In the genomic region with DNA sequence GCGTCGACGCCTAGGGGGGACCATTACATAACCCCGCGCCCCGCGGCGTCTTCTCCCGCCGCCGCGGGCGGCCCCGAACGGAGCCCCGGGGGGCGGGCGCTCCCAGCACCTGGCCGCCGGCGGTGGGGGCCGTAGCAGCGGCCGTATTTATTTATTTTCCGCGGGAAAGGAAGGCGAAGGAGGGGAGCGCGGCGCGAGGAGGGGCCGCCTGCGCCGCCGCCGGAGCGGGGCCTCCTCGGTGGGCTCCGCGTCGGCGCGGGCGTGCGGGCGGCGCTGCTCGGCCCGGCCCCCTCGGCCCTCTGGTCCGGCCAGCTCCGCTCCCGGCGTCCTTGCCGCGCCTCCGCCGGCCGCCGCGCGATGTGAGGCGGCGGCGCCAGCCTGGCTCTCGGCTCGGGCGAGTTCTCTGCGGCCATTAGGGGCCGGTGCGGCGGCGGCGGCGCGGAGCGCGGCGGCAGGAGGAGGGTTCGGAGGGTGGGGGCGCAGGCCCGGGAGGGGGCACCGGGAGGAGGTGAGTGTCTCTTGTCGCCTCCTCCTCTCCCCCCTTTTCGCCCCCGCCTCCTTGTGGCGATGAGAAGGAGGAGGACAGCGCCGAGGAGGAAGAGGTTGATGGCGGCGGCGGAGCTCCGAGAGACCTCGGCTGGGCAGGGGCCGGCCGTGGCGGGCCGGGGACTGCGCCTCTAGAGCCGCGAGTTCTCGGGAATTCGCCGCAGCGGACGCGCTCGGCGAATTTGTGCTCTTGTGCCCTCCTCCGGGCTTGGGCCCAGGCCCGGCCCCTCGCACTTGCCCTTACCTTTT, we compare ENCODE assay signal across 8 cellular contexts. TPM values are rescaled to one million over a fixed set of nuclear protein-coding genes. Genes with fewer than 3 reads are reported as not detected.
DNase-seq lines count a peak whose midpoint lies in the region; ATAC-seq and TF ChIP-seq lines count a peak whose summit lies in the region.

A gene (plus strand): TSS at position 570 of the 795 bp plus-strand sequence. CDS start 413 bp downstream, outside the sequence.

- peak in 1 of 4 donors; percentile 39 for TF ChIP-seq EP300 in upper lobe of left lung (IDR thresholded peaks at IDR 0.05)

- DNase-seq in G401 (ENCODE audit: low spot score) = peak; percentile 91
- peak; percentile 78 for DNase-seq in Jurkat, Clone E6-1 (ENCODE audit: low read depth, low spot score)
- peak; percentile 84 for DNase-seq in T follicular helper cell (ENCODE audit: low read depth)
- DNase-seq in adipocyte (ENCODE audit: low read depth) = peak; percentile 85
- DNase-seq in cardiac septum (ENCODE audit: low spot score) = peak; percentile 93
- DNase-seq in posterior vena cava (ENCODE audit: low spot score) = peak; percentile 95
- DNase-seq in upper lobe of left lung = peak; percentile 91 to 95

- intact Hi-C loops in cardiac septum (cut with DNase I) (loop anchor here (1.0 to 5.0 kb wide), 3 partner anchors 70 to 355 kb away; a partner anchor contains a TSS), posterior vena cava (cut with DNase I) (loop anchor here in 1 of 2 donors (2.0 kb wide), 1 partner anchor 141 kb away; a partner anchor contains a TSS)

- peak within 1 kb of the TSS; percentile 70 for H3K4me3 ChIP-seq in Jurkat, Clone E6-1 (ENCODE audit: low read length)
- H3K4me3 ChIP-seq in adipocyte (ENCODE audit: low read length) (peak within 1 kb of the TSS; percentile 89), upper lobe of left lung (peak within 1 kb of the TSS; percentile 68 to 91 (median 88))

- peak within 1 kb of the TSS; percentile 99 to 100 (median 100) for H3K27ac ChIP-seq in upper lobe of left lung

- WGBS in upper lobe of left lung, 2 donors = 0 to 1% methylated on average over 4 to 34 of the region's 112 CpGs

- in situ Hi-C loops in G401 (cut with HindIII; ENCODE audit: low sequenced_read_pairs) = no loop called here

- H3K27me3 ChIP-seq in adipocyte (replicated peaks; ENCODE audit: control insufficient read depth, insufficient read depth, low read length) (no peaks in the 10 kb centered on the region), upper lobe of left lung (no peaks in the 10 kb centered on the region)

- no peaks in the 10 kb centered on the region for H3K36me3 ChIP-seq in adipocyte (ENCODE audit: control insufficient read depth, insufficient read depth, low read length, severe bottlenecking)
- no peaks in the 10 kb centered on the region for H3K36me3 ChIP-seq in upper lobe of left lung

- ATAC-seq in GM21529 (IDR thresholded peaks at IDR 0.05; ENCODE audit: unreplicated experiment) (peak; percentile 41), upper lobe of left lung (ENCODE audit: low FRiP score in 2 of 2) (peak; percentile 72 to 79)

- peak in 3 of 4 donors; percentile 58 to 84 (median 79) for TF ChIP-seq POLR2A in upper lobe of left lung (IDR thresholded peaks at IDR 0.05)

- peak; percentile 20 to 70 (median 58) for TF ChIP-seq CTCF in upper lobe of left lung (IDR thresholded peaks at IDR 0.05)

- H3K4me1 ChIP-seq in adipocyte (ENCODE audit: control insufficient read depth, insufficient read depth, low read length) = peaks cover 36% of the 10 kb centered on the region
- H3K4me1 ChIP-seq in upper lobe of left lung = peaks cover 27 to 47% (median 30%) of the 10 kb centered on the region in 4 donors

- H3K9me3 ChIP-seq in adipocyte (ENCODE audit: control insufficient read depth, low read length) (no peaks in the 10 kb centered on the region), upper lobe of left lung (no peaks in the 10 kb centered on the region)

- peak within 1 kb of the TSS; percentile 99 for H3K9ac ChIP-seq in adipocyte (ENCODE audit: low read length)

RNA-seq across cellular contexts. Expression of the gene that starts here (rescaled TPM):
- 14.2 and 73.2 TPM in 2 replicates for total RNA-seq in G401 (2014; rRNA removed; shearing (Covaris generic))
- 27.4 TPM for polyA plus RNA-seq in Jurkat, Clone E6-1 (2012; ENCODE audit: insufficient read depth, insufficient read length)
- total RNA-seq in cardiac septum (35.4 TPM), posterior vena cava (10 to 100 TPM; 48.7 to 50.9 TPM), upper lobe of left lung (100 to 1,000 TPM in 2 of 6 donors, 10 to 100 TPM in 4; 66.3 to 257 (median 86.1) TPM)

Comparison
In these comparisons a context has a peak if more than half of its experiments do, and no peak if none do; other contexts are left out.
1. Peak in every context shown above with its lines: DNase-seq, ATAC-seq, H3K4me3 ChIP-seq and H3K27ac ChIP-seq.